9 cellular contexts compared by ENCODE assay signal in the genomic region with DNA sequence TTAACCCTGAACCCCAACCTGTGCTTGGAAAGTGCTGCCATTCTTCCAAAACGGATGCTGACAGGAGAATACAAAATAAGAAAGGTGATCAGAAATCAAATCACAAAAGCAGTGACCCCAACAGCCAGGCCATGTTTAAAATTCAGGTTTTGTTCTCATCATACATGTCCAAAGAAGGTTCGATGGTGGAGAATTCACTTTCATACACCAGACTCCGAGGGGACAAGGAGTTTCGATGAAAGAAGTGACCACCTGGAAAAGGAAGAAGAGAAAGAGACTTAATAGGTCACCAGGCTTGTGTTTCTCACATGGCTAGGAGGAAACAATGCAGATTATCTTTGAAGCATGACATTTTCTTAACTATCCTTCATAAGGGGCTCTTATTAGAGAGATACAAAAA.
"Had no signal": no experiment of that assay in that cellular context is flagged by ENCODE, and none has a peak within 500 bp of the region (broad histone marks: within the 10 kb centered on the region; RNA-seq: fewer than 3 reads in every experiment).

No MANE protein-coding gene starts in this region.

- H3K9ac ChIP-seq: KMS-11 had no signal

- H3K4me2 ChIP-seq: GM23338, KMS-11 had no signal

- FAIRE-seq: H1, H54, HTR-8/SVneo had no signal

- DNase-seq: H9, HCEC 1CT, IMR-90, KBM-7 had no signal

- ATAC-seq: GM23338 had no signal

- H3K4me3 ChIP-seq: GM23338 had no signal

- H2AFZ ChIP-seq: GM23338 had no signal

- H3K27ac ChIP-seq: KMS-11 had no signal
